ENCODE assay signal across 24 cellular contexts in genomic region chr2:215442392-215442787, GRCh38. TPM values are rescaled to one million over a fixed set of nuclear protein-coding genes. Genes with fewer than 3 reads are reported as not detected.
DNase-seq lines count a peak whose midpoint lies in the region; ATAC-seq and TF ChIP-seq lines count a peak whose summit lies in the region.
"Had no signal": no experiment of that assay in that cellular context is flagged by ENCODE, and none has a peak within 500 bp of the region (broad histone marks: within the 10 kb centered on the region; RNA-seq: fewer than 3 reads in every experiment).

No MANE protein-coding gene starts in this region.

- TF ChIP-seq CTCF in A673 (conservative IDR thresholded peaks at IDR 0.05; ENCODE audit: low read depth, low read length): 0 out of 2 replicates have a peak, but pooled peaks have one; percentile 17
- TF ChIP-seq CTCF in GM13977 (IDR thresholded peaks at IDR 0.05; ENCODE audit: extremely low read depth, insufficient read depth, missing control alignments): peak; percentile 18
- TF ChIP-seq CTCF in OCI-LY7 (conservative IDR thresholded peaks at IDR 0.05; ENCODE audit: low read length): 0 out of 2 replicates have a peak, but pooled peaks have one; percentile 22
- TF ChIP-seq CTCF in tibial nerve (IDR thresholded peaks at IDR 0.05): no peak

- peaks cover 18% of the 10 kb centered on the region for H3K4me1 ChIP-seq in A673 (ENCODE audit: insufficient read depth, low read length, poor library complexity, severe bottlenecking)
- H3K4me1 ChIP-seq in OCI-LY7 (ENCODE audit: insufficient read depth, low read length, poor library complexity, severe bottlenecking): no peaks in the 10 kb centered on the region
- H3K4me1 ChIP-seq in tibial nerve: peaks cover 0 to 5% (median 0%) of the 10 kb centered on the region in 4 donors
- H3K4me1 ChIP-seq: testis had no signal

- H3K27me3 ChIP-seq in A673 (replicated peaks; ENCODE audit: insufficient read depth, low read depth, low read length, poor library complexity) (no peaks in the 10 kb centered on the region), tibial nerve (no peaks in the 10 kb centered on the region)
- H3K27me3 ChIP-seq: testis had no signal

- no peaks in the 10 kb centered on the region for H4K20me1 ChIP-seq in OCI-LY7 (ENCODE audit: insufficient read depth, low read length)

- TF ChIP-seq POLR2A in tibial nerve (IDR thresholded peaks at IDR 0.05): no peak

- no peak for TF ChIP-seq EP300 in tibial nerve (IDR thresholded peaks at IDR 0.05)

- POLR2A ChIA-PET in A673 (lab: Charles Lee; ENCODE audit: low non-redundant PET): no interaction called here
- POLR2A ChIA-PET in OCI-LY7 (lab: Charles Lee): interaction anchor here (0.7 kb wide), 1 partner anchor 199 kb away, joined by 3 read pairs; no protein-coding TSS in a partner anchor

- H3K79me2 ChIP-seq in OCI-LY7 (ENCODE audit: insufficient read depth, low read depth, low read length): no peaks in the 10 kb centered on the region

- WGBS in tibial nerve, 2 donors: 27 to 43% methylated on average over 5 of the region's 5 CpGs

- DNase-seq in A673 (ENCODE audit: low spot score) (no peak), GM13977 (ENCODE audit: low spot score) (no peak), OCI-LY7 (ENCODE audit: low spot score) (no peak), left colon (no peak), EL (no peak), AML-193 (lab: John Stamatoyannopoulos, UW) (no peak), occipital lobe (lab: John Stamatoyannopoulos, UW) (no peak), tibial nerve (ENCODE audit: low spot score in 2 of 2) (no peak)
- DNase-seq: activated CD4-positive, alpha-beta T cell treated with anti-CD3 and anti-CD28 coated beads for 48 hours; CD4-positive, CD25-positive, alpha-beta regulatory T cell; DMS79 treated with DMSO at 0.1 percent for 48 hours; effector CD8-positive, alpha-beta T cell; kidney; mesendoderm; natural killer cell; NCI-H1092 treated with DMSO at 0.1 percent for 48 hours; NCI-H2029 treated with DMSO at 0.1 percent for 48 hours; NK-92 treated with Interleukin-12 subunit alpha and Interleukin-12 subunit beta, amount 100 ng/mL, for 24 hours; stimulated activated naive B cell treated with anti-CD40 and anti-IgM and Interleukin-4, amounts not matched to agents 10 μg/mL and 1 μg/mL and 100 μg/mL, for 72 hours; T-helper 9 cell; testis had no signal

- in situ Hi-C loops in GM13977 (cut with MboI; ENCODE audit: low pct_unique_long_range_greater_than_20kb, low sequenced_read_pairs, unreplicated experiment): loop anchor here (10.0 kb wide), 1 partner anchor 472 kb away; no protein-coding TSS in a partner anchor

- H3K4me3 ChIP-seq in A673 (ENCODE audit: low read depth, low read length, poor library complexity, severe bottlenecking): no peak overlapping the region
- H3K4me3 ChIP-seq in OCI-LY7 (ENCODE audit: low read depth, low read length, poor library complexity, severe bottlenecking): no peak overlapping the region
- H3K4me3 ChIP-seq in tibial nerve: no peak overlapping the region
- H3K4me3 ChIP-seq: testis had no signal

- H3K9me3 ChIP-seq in A673 (ENCODE audit: low read depth, low read length, poor library complexity, severe bottlenecking) (no peaks in the 10 kb centered on the region), OCI-LY7 (ENCODE audit: low read length) (no peaks in the 10 kb centered on the region), tibial nerve (no peaks in the 10 kb centered on the region)
- H3K9me3 ChIP-seq: testis had no signal

- CTCF ChIA-PET in A673 (lab: Charles Lee): no interaction called here
- CTCF ChIA-PET in OCI-LY7 (lab: Charles Lee; ENCODE audit: unreplicated experiment): no interaction called here

- no peaks in the 10 kb centered on the region for H3K9me2 ChIP-seq in OCI-LY7 (ENCODE audit: insufficient read depth, low read length)

- BruUV-seq in A673 (replicated peaks; lab: Mats Ljungman, UMichigan) (no TSS peak), OCI-LY7 (replicated peaks; lab: Mats Ljungman, UMichigan) (no TSS peak)

- peak; percentile 23 for ATAC-seq in left colon
- ATAC-seq: esophagus mucosa; natural killer cell; sciatic nerve; stimulated activated naive B cell treated with anti-CD40 and anti-IgM and Interleukin-4, amounts not matched to agents 10 μg/mL and 1 μg/mL and 100 μg/mL, for 72 hours had no signal

- no peak overlapping the region for H3K4me2 ChIP-seq in OCI-LY7 (ENCODE audit: low read length)
- H3K4me2 ChIP-seq: KMS-11 had no signal

- H3K36me3 ChIP-seq in A673 (ENCODE audit: insufficient read depth, low read length, poor library complexity, severe bottlenecking) (no peaks in the 10 kb centered on the region), OCI-LY7 (ENCODE audit: insufficient read depth, low read length) (no peaks in the 10 kb centered on the region), tibial nerve (no peaks in the 10 kb centered on the region)

- H3K27ac ChIP-seq in A673 (ENCODE audit: low read depth, low read length, poor library complexity, severe bottlenecking) (no peak overlapping the region), OCI-LY7 (ENCODE audit: low read depth, low read length, poor library complexity, severe bottlenecking) (no peak overlapping the region), tibial nerve (no peak overlapping the region)
- H3K27ac ChIP-seq: KMS-11, testis had no signal

- H2AFZ ChIP-seq in OCI-LY7 (ENCODE audit: low read length): no peak overlapping the region

- intact Hi-C loops in A673 (cut with micrococcal nuclease; ENCODE audit: unreplicated experiment): no loop called here
- intact Hi-C loops in OCI-LY7 (cut with micrococcal nuclease; ENCODE audit: unreplicated experiment): no loop called here
- intact Hi-C loops in left colon (cut with DNase I, micrococcal nuclease): no loop called here

RNA-seq across cellular contexts. Expression of gene FN1, which starts 6.5 kb away (rescaled TPM):
- total RNA-seq in A673 (2021): 1,570 and 2,058 TPM in 2 replicates
- total RNA-seq in OCI-LY7 (2014; rRNA removed; shearing (Covaris generic)): 0.03 TPM in 1 of 2 replicates, not detected in the other
- 1.2 and 1.3 TPM in 2 replicates for total RNA-seq in OCI-LY7 (2022)
- total RNA-seq in left colon: 100 to 1,000 TPM in 1 of 2 donors, 10 to 100 TPM in 1; 43.4 to 216 TPM
- total RNA-seq in occipital lobe: 85.5 TPM
- total RNA-seq in tibial nerve: 100 to 1,000 TPM; 272 to 709 (median 375) TPM

Comparison
In these comparisons a context has a peak if more than half of its experiments do, and no peak if none do; other contexts are left out.
1. CTCF ChIP-seq: peak in A673 (single experiment), GM13977 (single experiment) and OCI-LY7 (single experiment); none in tibial nerve (0 of 5).
2. RNA of gene FN1, which starts 6.5 kb away (total RNA-seq): 1,570 to 2,058 TPM in A673, 272 to 709 TPM in tibial nerve, 43.4 to 216 TPM in left colon and 85.5 TPM in occipital lobe (single experiment); 0.03 to 1.3 TPM in OCI-LY7; every median in the first group is over 10 times any median in the second.